Comparison of ENCODE assay signal across 1 cellular context in the genomic region with DNA sequence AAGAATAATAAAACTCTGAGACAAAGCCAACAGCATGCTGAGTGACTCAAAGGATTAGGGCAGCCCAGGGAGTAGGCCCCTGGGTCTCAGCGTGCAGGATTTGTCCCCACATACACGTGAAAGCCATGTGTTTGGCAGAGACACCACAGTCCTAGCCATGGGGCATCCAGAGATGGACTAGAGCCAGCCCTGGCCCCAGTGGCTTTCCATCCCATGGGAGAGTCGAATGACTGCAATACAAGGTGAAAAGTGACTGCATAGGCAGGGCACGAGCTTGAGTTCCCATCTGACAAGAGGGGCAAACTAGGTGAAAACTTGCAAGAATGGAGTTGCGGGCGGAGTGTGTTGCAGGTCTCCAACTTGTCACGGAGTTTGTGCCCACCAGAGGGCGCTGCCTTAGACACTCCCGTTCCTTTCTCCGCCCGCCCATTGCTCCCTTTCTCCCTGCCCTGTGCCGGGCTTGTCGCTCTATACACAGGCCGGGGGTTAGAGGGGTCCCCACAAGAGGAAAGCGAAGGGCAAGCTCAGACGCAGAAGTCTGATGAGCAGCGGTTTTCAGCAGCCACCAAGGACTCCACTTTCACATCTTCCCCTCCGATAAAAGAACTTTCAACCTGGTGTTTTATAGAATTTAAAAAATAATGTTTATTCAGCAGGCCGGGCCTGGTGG.
TF ChIP-seq lines count a peak whose summit lies in the region.

No MANE protein-coding gene starts in this region.

TF ChIP-seq in K562, 482 proteins besides CTCF, POLR2A, EP300 and RAD21 (continued from another document and continues in another):
- TF ChIP-seq, protein P1, sequence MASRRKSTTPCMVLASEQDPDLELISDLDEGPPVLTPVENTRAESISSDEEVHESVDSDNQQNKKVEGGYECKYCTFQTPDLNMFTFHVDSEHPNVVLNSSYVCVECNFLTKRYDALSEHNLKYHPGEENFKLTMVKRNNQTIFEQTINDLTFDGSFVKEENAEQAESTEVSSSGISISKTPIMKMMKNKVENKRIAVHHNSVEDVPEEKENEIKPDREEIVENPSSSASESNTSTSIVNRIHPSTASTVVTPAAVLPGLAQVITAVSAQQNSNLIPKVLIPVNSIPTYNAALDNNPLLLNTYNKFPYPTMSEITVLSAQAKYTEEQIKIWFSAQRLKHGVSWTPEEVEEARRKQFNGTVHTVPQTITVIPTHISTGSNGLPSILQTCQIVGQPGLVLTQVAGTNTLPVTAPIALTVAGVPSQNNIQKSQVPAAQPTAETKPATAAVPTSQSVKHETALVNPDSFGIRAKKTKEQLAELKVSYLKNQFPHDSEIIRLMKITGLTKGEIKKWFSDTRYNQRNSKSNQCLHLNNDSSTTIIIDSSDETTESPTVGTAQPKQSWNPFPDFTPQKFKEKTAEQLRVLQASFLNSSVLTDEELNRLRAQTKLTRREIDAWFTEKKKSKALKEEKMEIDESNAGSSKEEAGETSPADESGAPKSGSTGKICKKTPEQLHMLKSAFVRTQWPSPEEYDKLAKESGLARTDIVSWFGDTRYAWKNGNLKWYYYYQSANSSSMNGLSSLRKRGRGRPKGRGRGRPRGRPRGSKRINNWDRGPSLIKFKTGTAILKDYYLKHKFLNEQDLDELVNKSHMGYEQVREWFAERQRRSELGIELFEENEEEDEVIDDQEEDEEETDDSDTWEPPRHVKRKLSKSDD (conservative IDR thresholded peaks at IDR 0.05; ENCODE audit: low read length), result no peak
- TF ChIP-seq SAFB2 (IDR thresholded peaks at IDR 0.05; ENCODE audit: borderline replicate concordance, low read depth, low read length, severe bottlenecking), result no peak
- no peak for TF ChIP-seq THAP12 (CRISPR knock-in tag; IDR thresholded peaks at IDR 0.05)
- TF ChIP-seq NR0B1 (IDR thresholded peaks at IDR 0.05; ENCODE audit: partially characterized antibody), result no peak
- TF ChIP-seq TCF3 (CRISPR knock-in tag; IDR thresholded peaks at IDR 0.05), result no peak
- no peak for TF ChIP-seq CBX2 (IDR thresholded peaks at IDR 0.05; ENCODE audit: insufficient read depth, low read length, poor library complexity, severe bottlenecking)
- TF ChIP-seq SP1 (CRISPR knock-in tag; IDR thresholded peaks at IDR 0.05), result peak; percentile 40; the same call in 1 of the 2 replicates
- TF ChIP-seq, protein P2, sequence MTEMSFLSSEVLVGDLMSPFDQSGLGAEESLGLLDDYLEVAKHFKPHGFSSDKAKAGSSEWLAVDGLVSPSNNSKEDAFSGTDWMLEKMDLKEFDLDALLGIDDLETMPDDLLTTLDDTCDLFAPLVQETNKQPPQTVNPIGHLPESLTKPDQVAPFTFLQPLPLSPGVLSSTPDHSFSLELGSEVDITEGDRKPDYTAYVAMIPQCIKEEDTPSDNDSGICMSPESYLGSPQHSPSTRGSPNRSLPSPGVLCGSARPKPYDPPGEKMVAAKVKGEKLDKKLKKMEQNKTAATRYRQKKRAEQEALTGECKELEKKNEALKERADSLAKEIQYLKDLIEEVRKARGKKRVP (CRISPR knock-in tag; IDR thresholded peaks at IDR 0.05), result no peak
- peak; percentile 39; the same call in 1 of the 2 replicates for TF ChIP-seq RBFOX2 (IDR thresholded peaks at IDR 0.05; ENCODE audit: low read depth, low read length)
- no peak for TF ChIP-seq NFE2L1 (tag; IDR thresholded peaks at IDR 0.05; ENCODE audit: borderline replicate concordance, low read depth)
- TF ChIP-seq ZNF589 (CRISPR knock-in tag; IDR thresholded peaks at IDR 0.05; ENCODE audit: low read depth), result no peak
- no peak for TF ChIP-seq ZNF165 (CRISPR knock-in tag; IDR thresholded peaks at IDR 0.05; ENCODE audit: borderline replicate concordance)
- no peak for TF ChIP-seq ZNF124 (CRISPR knock-in tag; IDR thresholded peaks at IDR 0.05)
- no peak for TF ChIP-seq ZNF282 (CRISPR knock-in tag; IDR thresholded peaks at IDR 0.05)
- TF ChIP-seq YBX1 (IDR thresholded peaks at IDR 0.05), result no peak
- no peak for TF ChIP-seq MEF2D (tag; conservative IDR thresholded peaks at IDR 0.05; ENCODE audit: low read depth)
- TF ChIP-seq ZNF407 (IDR thresholded peaks at IDR 0.05; ENCODE audit: low read depth), result no peak
- TF ChIP-seq CBX5 (IDR thresholded peaks at IDR 0.05; ENCODE audit: borderline replicate concordance, low read depth), result no peak
- no peak for TF ChIP-seq KDM5B (IDR thresholded peaks at IDR 0.05; ENCODE audit: insufficient replicate concordance, low read depth, low read length)
- no peak for TF ChIP-seq NCOR1 (IDR thresholded peaks at IDR 0.05)
- TF ChIP-seq NEUROD1 (IDR thresholded peaks at IDR 0.05; ENCODE audit: borderline replicate concordance, low read depth, low read length, partially characterized antibody), result no peak
- TF ChIP-seq ZNF449 (CRISPR knock-in tag; IDR thresholded peaks at IDR 0.05), result no peak
- TF ChIP-seq, protein P3, sequence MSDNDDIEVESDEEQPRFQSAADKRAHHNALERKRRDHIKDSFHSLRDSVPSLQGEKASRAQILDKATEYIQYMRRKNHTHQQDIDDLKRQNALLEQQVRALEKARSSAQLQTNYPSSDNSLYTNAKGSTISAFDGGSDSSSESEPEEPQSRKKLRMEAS (CRISPR knock-in tag; IDR thresholded peaks at IDR 0.05), result peak; percentile 93
- TF ChIP-seq ZNF311 (CRISPR knock-in tag; IDR thresholded peaks at IDR 0.05), result no peak
- no peak for TF ChIP-seq POU5F1 (IDR thresholded peaks at IDR 0.05; ENCODE audit: borderline replicate concordance, low read depth, low read length, partially characterized antibody)
- TF ChIP-seq, protein P4, sequence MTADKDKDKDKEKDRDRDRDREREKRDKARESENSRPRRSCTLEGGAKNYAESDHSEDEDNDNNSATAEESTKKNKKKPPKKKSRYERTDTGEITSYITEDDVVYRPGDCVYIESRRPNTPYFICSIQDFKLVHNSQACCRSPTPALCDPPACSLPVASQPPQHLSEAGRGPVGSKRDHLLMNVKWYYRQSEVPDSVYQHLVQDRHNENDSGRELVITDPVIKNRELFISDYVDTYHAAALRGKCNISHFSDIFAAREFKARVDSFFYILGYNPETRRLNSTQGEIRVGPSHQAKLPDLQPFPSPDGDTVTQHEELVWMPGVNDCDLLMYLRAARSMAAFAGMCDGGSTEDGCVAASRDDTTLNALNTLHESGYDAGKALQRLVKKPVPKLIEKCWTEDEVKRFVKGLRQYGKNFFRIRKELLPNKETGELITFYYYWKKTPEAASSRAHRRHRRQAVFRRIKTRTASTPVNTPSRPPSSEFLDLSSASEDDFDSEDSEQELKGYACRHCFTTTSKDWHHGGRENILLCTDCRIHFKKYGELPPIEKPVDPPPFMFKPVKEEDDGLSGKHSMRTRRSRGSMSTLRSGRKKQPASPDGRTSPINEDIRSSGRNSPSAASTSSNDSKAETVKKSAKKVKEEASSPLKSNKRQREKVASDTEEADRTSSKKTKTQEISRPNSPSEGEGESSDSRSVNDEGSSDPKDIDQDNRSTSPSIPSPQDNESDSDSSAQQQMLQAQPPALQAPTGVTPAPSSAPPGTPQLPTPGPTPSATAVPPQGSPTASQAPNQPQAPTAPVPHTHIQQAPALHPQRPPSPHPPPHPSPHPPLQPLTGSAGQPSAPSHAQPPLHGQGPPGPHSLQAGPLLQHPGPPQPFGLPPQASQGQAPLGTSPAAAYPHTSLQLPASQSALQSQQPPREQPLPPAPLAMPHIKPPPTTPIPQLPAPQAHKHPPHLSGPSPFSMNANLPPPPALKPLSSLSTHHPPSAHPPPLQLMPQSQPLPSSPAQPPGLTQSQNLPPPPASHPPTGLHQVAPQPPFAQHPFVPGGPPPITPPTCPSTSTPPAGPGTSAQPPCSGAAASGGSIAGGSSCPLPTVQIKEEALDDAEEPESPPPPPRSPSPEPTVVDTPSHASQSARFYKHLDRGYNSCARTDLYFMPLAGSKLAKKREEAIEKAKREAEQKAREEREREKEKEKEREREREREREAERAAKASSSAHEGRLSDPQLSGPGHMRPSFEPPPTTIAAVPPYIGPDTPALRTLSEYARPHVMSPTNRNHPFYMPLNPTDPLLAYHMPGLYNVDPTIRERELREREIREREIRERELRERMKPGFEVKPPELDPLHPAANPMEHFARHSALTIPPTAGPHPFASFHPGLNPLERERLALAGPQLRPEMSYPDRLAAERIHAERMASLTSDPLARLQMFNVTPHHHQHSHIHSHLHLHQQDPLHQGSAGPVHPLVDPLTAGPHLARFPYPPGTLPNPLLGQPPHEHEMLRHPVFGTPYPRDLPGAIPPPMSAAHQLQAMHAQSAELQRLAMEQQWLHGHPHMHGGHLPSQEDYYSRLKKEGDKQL (CRISPR knock-in tag; IDR thresholded peaks at IDR 0.05; ENCODE audit: borderline replicate concordance), result no peak
- no peak for TF ChIP-seq ZSCAN29 (IDR thresholded peaks at IDR 0.05)
- TF ChIP-seq CBX1 (IDR thresholded peaks at IDR 0.05; ENCODE audit: low read depth), result no peak
- no peak for TF ChIP-seq ELF2 (CRISPR knock-in tag; IDR thresholded peaks at IDR 0.05)
- TF ChIP-seq BCL6 (CRISPR knock-in tag; IDR thresholded peaks at IDR 0.05), result no peak
- TF ChIP-seq SMAD4 (CRISPR knock-in tag; conservative IDR thresholded peaks at IDR 0.05), result peak; percentile 34; the same call in 1 of the 2 replicates
- no peak for TF ChIP-seq NCOA6 (IDR thresholded peaks at IDR 0.05)
